ENCODE assay signal across 1 cellular context in the genomic region with DNA sequence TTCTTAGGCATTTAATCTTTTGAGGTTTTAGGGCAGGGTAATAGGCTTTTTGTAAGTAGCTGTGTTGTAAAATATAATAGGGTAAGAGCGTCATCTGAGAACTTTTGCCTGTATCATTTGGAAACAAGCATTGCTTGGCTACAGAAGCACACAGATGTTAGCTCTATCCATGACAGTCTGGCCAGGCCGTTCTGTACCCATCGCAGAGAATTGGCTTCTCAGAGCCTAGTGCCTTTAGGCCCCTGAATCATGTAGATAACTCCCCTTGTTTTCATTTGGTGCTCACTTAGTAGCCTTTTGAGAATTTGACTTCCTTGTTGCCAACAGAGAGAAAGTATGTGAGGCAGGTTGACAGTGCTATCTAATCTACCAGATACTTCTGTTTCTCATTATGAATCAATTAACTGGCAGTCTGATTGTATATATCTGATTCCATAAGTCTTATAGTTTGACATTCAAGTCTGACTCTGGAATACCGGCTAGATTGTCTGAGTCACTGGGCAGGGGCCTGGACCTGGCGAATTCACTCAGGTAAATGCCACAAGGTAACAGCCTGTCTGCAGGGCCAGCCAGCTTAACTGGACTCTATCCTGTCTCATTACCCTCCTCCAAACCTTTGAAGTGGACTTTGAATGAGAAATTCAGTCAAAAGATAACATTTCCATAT.
TF ChIP-seq lines count a peak whose summit lies in the region.

No MANE protein-coding gene starts in this region.

TF ChIP-seq in K562, 482 proteins besides CTCF, POLR2A, EP300 and RAD21 (continued from another document):
- TF ChIP-seq, protein P1, sequence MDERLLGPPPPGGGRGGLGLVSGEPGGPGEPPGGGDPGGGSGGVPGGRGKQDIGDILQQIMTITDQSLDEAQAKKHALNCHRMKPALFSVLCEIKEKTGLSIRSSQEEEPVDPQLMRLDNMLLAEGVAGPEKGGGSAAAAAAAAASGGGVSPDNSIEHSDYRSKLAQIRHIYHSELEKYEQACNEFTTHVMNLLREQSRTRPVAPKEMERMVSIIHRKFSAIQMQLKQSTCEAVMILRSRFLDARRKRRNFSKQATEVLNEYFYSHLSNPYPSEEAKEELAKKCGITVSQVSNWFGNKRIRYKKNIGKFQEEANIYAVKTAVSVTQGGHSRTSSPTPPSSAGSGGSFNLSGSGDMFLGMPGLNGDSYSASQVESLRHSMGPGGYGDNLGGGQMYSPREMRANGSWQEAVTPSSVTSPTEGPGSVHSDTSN (CRISPR knock-in tag; IDR thresholded peaks at IDR 0.05; ENCODE audit: low read depth): no peak
- TF ChIP-seq, protein P1 (tag; conservative IDR thresholded peaks at IDR 0.05; ENCODE audit: low read depth): 0 out of 2 replicates have a peak, but pooled peaks have one; percentile 32
- TF ChIP-seq CBX2 (IDR thresholded peaks at IDR 0.05; ENCODE audit: insufficient read depth, low read length, poor library complexity, severe bottlenecking) (no peak), ARID1B (IDR thresholded peaks at IDR 0.05) (peak; percentile 31; the same call in 1 of the 2 replicates), TCF7L2 (IDR thresholded peaks at IDR 0.05; ENCODE audit: low read depth, low read length) (no peak), TFAP4 (CRISPR knock-in tag; IDR thresholded peaks at IDR 0.05; ENCODE audit: borderline replicate concordance) (no peak)
